9 cellular contexts compared by ENCODE assay signal in the genomic region with DNA sequence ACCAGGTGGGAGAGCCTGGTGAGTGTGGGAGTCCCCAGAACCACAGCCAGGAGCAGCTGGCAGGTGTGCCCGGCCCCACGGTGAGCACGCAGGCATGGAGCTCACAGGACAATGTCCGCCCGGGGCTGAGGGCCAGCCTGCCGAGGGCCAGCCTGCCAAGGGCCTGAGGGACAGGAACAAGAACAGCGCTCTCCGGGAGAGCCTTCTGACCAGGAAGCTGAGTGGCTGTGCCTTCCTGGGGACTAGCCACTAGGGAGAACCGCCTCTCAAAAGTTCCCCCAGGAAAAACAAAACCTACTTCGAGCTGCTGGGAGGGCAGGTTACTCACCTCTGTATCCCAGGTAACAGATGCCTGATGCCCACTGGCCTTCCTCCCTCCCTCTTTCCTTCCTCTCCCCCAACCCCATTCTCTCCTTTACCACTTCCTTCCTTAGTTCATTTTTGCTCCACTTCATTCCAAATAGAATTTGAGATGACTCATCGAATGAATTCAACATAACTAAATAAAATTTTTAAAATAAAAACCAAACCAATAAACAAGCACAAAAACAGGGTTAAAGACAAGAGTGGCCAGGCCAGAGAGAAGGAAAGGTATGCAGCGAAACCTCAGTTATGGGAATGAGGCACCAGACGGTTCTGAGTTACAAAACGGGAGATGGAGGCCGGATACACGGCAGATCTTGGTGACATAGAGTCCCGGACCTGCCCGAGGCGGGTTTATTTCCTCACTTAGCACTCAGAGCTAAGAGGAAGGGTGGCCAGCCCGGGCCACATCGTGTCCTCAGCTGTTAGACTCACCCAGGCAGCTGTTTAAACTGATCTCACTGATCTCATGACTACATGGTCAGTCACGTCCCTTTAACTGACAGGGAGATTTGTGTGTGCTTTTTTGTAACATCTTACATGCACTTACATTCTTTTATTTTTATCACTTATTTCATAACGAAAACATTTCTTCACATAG.
DNase-seq lines count a peak whose midpoint lies in the region; ATAC-seq and TF ChIP-seq lines count a peak whose summit lies in the region.
"Had no signal": no experiment of that assay in that cellular context is flagged by ENCODE, and none has a peak within 500 bp of the region (broad histone marks: within the 10 kb centered on the region; RNA-seq: fewer than 3 reads in every experiment).

No MANE protein-coding gene starts in this region.

- TF ChIP-seq POLR2A in breast epithelium (IDR thresholded peaks at IDR 0.05) (no peak), right lobe of liver (IDR thresholded peaks at IDR 0.05) (peak; percentile 31)

- intact Hi-C loops in breast epithelium (cut with DNase I; ENCODE audit: low total_unique reads), result no loop called here
- intact Hi-C loops in right lobe of liver (cut with DNase I), result no loop called here
- intact Hi-C loops in upper lobe of right lung (cut with DNase I), result no loop called here

- H3K4me1 ChIP-seq in breast epithelium (peaks cover 0 to 6% of the 10 kb centered on the region in 2 donors), right lobe of liver (peaks cover 0 to 74% (median 33%) of the 10 kb centered on the region in 4 donors), upper lobe of right lung (peaks cover 57% of the 10 kb centered on the region), HAP-1 (no peaks in the 10 kb centered on the region)

- ATAC-seq in right lobe of liver (peak; percentile 61 to 88 (median 84)), upper lobe of right lung (peak; percentile 85), GM21381 (IDR thresholded peaks at IDR 0.05; ENCODE audit: unreplicated experiment) (no peak)

- H3K27ac ChIP-seq in breast epithelium (peak overlapping the region; percentile 89 to 90), right lobe of liver (peak overlapping the region; percentile 66 to 92 (median 74)), upper lobe of right lung (peak overlapping the region; percentile 94)
- H3K27ac ChIP-seq: SK-N-MC had no signal

- WGBS in right lobe of liver (ENCODE audit: insufficient coverage, low coverage, low lambda C conversion rate, missing lambda C conversion rate), result 15% methylated on average over 17 of the region's 23 CpGs

- TF ChIP-seq CTCF in breast epithelium (IDR thresholded peaks at IDR 0.05), result no peak
- TF ChIP-seq CTCF in right lobe of liver (IDR thresholded peaks at IDR 0.05), result no peak
- no peak for TF ChIP-seq CTCF in upper lobe of right lung (IDR thresholded peaks at IDR 0.05)
- TF ChIP-seq CTCF in GM10248 (IDR thresholded peaks at IDR 0.05; ENCODE audit: control extremely low read depth, extremely low read depth, low read depth, missing control alignments), result no peak

- in situ Hi-C loops in HAP-1 (cut with MboI; ENCODE audit: low sequenced_read_pairs), result no loop called here

- H3K9me3 ChIP-seq in breast epithelium (no peaks in the 10 kb centered on the region), right lobe of liver (no peaks in the 10 kb centered on the region), upper lobe of right lung (no peaks in the 10 kb centered on the region), HAP-1 (no peaks in the 10 kb centered on the region)

- no peaks in the 10 kb centered on the region for H3K27me3 ChIP-seq in breast epithelium
- H3K27me3 ChIP-seq in right lobe of liver, result no peaks in the 10 kb centered on the region
- no peaks in the 10 kb centered on the region for H3K27me3 ChIP-seq in upper lobe of right lung
- H3K27me3 ChIP-seq in HAP-1 (ENCODE audit: low read depth), result no peaks in the 10 kb centered on the region

- DNase-seq in NCI-H2029 (lab: John Stamatoyannopoulos, UW) (peak; percentile 33), NCI-H2029 treated with DMSO at 0.1 percent for 48 hours (lab: John Stamatoyannopoulos, UW) (no peak), breast epithelium (ENCODE audit: low spot score in 2 of 2) (peak; percentile 61 to 71), right lobe of liver (peak; percentile 78 to 89 (median 89)), upper lobe of right lung (peak; percentile 86), HAP-1 (ENCODE audit: low spot score in 2 of 2) (no peak), GM10248 (ENCODE audit: extremely low spot score) (no peak)

- peak overlapping the region; percentile 35 to 56 (median 41) for H3K4me3 ChIP-seq in breast epithelium
- peak overlapping the region; percentile 4 to 33 (median 23) for H3K4me3 ChIP-seq in right lobe of liver
- peak overlapping the region; percentile 33 for H3K4me3 ChIP-seq in upper lobe of right lung
- H3K4me3 ChIP-seq in HAP-1, result no peak overlapping the region
- H3K4me3 ChIP-seq: SK-N-MC had no signal

- no peaks in the 10 kb centered on the region for H3K36me3 ChIP-seq in breast epithelium
- no peaks in the 10 kb centered on the region for H3K36me3 ChIP-seq in right lobe of liver
- no peaks in the 10 kb centered on the region for H3K36me3 ChIP-seq in upper lobe of right lung
- H3K36me3 ChIP-seq in HAP-1 (replicated peaks), result no peaks in the 10 kb centered on the region

- POLR2A ChIA-PET in GM10248 (lab: Yijun Ruan, JAX), result no interaction called here

- CTCF ChIA-PET in GM10248 (lab: Yijun Ruan, JAX), result interaction anchor here (1.2 to 1.5 kb wide), 3 partner anchors 8 to 24 kb away, joined by 3 to 4 read pairs (median 3); no protein-coding TSS in a partner anchor

Comparison
In these comparisons a context has a peak if more than half of its experiments do, and no peak if none do; other contexts are left out.
1. DNase-seq: peak in NCI-H2029 (single experiment), breast epithelium (2 of 2), right lobe of liver (3 of 3) and upper lobe of right lung (single experiment); none in NCI-H2029 treated with DMSO at 0.1 percent for 48 hours (single experiment), HAP-1 (0 of 2) and GM10248 (single experiment).
2. Peak in every context shown above with its lines, with median percentiles within 50 percentile points of each other: H3K27ac ChIP-seq.